In genomic region chr2:121303531-121304263, GRCh38 we compare ENCODE assay signal across 19 cellular contexts. TPM values are rescaled to one million over a fixed set of nuclear protein-coding genes. Genes with fewer than 3 reads are reported as not detected.
DNase-seq lines count a peak whose midpoint lies in the region; ATAC-seq, FAIRE-seq and TF ChIP-seq lines count a peak whose summit lies in the region.
"Had no signal": no experiment of that assay in that cellular context is flagged by ENCODE, and none has a peak within 500 bp of the region (broad histone marks: within the 10 kb centered on the region; RNA-seq: fewer than 3 reads in every experiment).

No MANE protein-coding gene starts in this region.

- intact Hi-C loops in stomach (cut with DNase I; ENCODE audit: low total_unique reads), result no loop called here

- DNase-seq in NOMO-1 (lab: John Stamatoyannopoulos, UW; ENCODE audit: unreplicated experiment in 2 of 2), result peak; percentile 17 to 33
- DNase-seq in RWPE1 (ENCODE audit: low spot score), result no peak
- DNase-seq in left lobe of liver (ENCODE audit: low spot score), result peak; percentile 7
- peak; percentile 10 for DNase-seq in stomach
- DNase-seq in urothelium cell line (ENCODE audit: low spot score), result no peak
- DNase-seq in germinal center (ENCODE audit: low spot score), result no peak
- DNase-seq in mucosa of gallbladder (ENCODE audit: low spot score), result no peak
- DNase-seq: CD4-positive, alpha-beta T cell; DMS53; NCI-H1930; NCI-H2171 treated with DMSO at 0.1 percent for 48 hours; NCI-H446 treated with DMSO at 0.1 percent for 48 hours; NCI-H748 treated with DMSO at 0.1 percent for 48 hours; SHP77 treated with DMSO at 0.1 percent for 48 hours had no signal

- TF ChIP-seq EP300 in stomach (IDR thresholded peaks at IDR 0.05), result no peak

- POLR2A ChIA-PET in RWPE1 (lab: Yijun Ruan, JAX; ENCODE audit: low non-redundant PET), result no interaction called here

- H3K27ac ChIP-seq in RWPE1 (peak overlapping the region; percentile 37), stomach (no peak overlapping the region)

- CTCF ChIA-PET in RWPE1 (lab: Yijun Ruan, JAX), result interaction anchor here (0.6 kb wide), 1 partner anchor 1351 kb away, joined by 3 read pairs; no protein-coding TSS in a partner anchor

- 33 to 51% (median 47%) methylated on average over 2 of the region's 2 CpGs for WGBS in stomach, 5 donors

- no peak for TF ChIP-seq CTCF in RWPE1 (conservative IDR thresholded peaks at IDR 0.05; ENCODE audit: low read depth)
- TF ChIP-seq CTCF in stomach (IDR thresholded peaks at IDR 0.05), result no peak

- H3K4me3 ChIP-seq in stomach, result no peak overlapping the region
- H3K4me3 ChIP-seq: HAP-1 had no signal

- FAIRE-seq in urothelium cell line (lab: Jason Lieb, UNC), result no peak
- FAIRE-seq: RCC 7860 had no signal

- ATAC-seq in left lobe of liver (no peak), GM18858 (IDR thresholded peaks at IDR 0.05; ENCODE audit: unreplicated experiment) (no peak)

- H3K9me3 ChIP-seq in stomach, result no peaks in the 10 kb centered on the region
- H3K9me3 ChIP-seq: HAP-1 had no signal

- no peaks in the 10 kb centered on the region for H3K36me3 ChIP-seq in stomach
- H3K36me3 ChIP-seq: HAP-1 had no signal

- no peak for TF ChIP-seq POLR2A in stomach (IDR thresholded peaks at IDR 0.05)

- peaks cover 0 to 6% (median 0%) of the 10 kb centered on the region in 3 donors for H3K27me3 ChIP-seq in stomach

- no peaks in the 10 kb centered on the region for H3K4me1 ChIP-seq in stomach
- H3K4me1 ChIP-seq: HAP-1 had no signal

RNA-seq across cellular contexts. Expression of gene TFCP2L1, which starts 18.7 kb away (rescaled TPM):
- total RNA-seq in left lobe of liver, result 0.30 TPM
- total RNA-seq in stomach, result 100 to 1,000 TPM in 1 of 5 donors, 10 to 100 TPM in 4; 31.4 to 154 (median 48.2) TPM
- polyA plus RNA-seq in stomach, result 10 to 100 TPM in 1 of 3 donors, 1 to 10 TPM in 2; 6.8 to 10.4 (median 7.6) TPM
- total RNA-seq in mucosa of gallbladder, result 73.0 TPM
- total RNA-seq: B cell had no signal
- polyA plus RNA-seq: AG04450 had no signal

Comparison
In these comparisons a context has a peak if more than half of its experiments do, and no peak if none do; other contexts are left out.
1. DNase-seq: peak in NOMO-1 (2 of 2), left lobe of liver (single experiment) and stomach (single experiment); none in RWPE1 (single experiment), urothelium cell line (single experiment), germinal center (single experiment) and mucosa of gallbladder (single experiment).
2. RNA of gene TFCP2L1, which starts 18.7 kb away (total RNA-seq): 73.0 TPM in mucosa of gallbladder (single experiment) and 31.4 to 154 TPM in stomach; 0.30 TPM in left lobe of liver (single experiment); every median in the first group is over 10 times any median in the second.